Comparison of ENCODE assay signal across 34 cellular contexts in the genomic region with DNA sequence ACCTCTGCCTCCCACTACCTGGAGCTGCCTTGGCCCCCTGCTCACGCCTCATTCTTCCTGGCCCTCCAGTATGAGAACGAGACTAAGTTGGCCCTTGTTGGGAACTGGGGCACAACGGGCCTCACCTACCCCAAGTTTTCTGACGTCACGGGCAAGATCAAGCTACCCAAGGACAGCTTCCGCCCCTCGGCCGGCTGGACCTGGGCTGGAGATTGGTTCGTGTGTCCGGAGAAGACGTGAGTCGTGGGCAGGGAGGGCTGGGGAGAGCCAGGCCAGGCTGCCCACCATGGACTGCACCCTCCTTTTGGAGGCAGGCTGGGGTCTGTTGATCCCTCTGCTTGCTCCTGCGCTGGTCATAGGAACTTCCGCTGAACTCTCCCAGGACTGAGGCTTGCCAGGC.
A peak's percentile ranks its signal among the peaks of the same experiment; 100 is the strongest.
DNase-seq lines count a peak whose midpoint lies in the region; ATAC-seq, FAIRE-seq and TF ChIP-seq lines count a peak whose summit lies in the region.
"Had no signal": no experiment of that assay in that cellular context is flagged by ENCODE, and none has a peak within 500 bp of the region (broad histone marks: within the 10 kb centered on the region; RNA-seq: fewer than 3 reads in every experiment).

No MANE protein-coding gene starts in this region.

- intact Hi-C loops in Right ventricle myocardium inferior (cut with DNase I) (no loop called here), left cardiac atrium (cut with DNase I) (no loop called here), HepG2 (cut with micrococcal nuclease; ENCODE audit: unreplicated experiment) (no loop called here), right lobe of liver (cut with DNase I) (no loop called here)

- FAIRE-seq in HepG2 (lab: Jason Lieb, UNC): no peak
- FAIRE-seq: A204.1, A549, D721Med had no signal

- H3K9me3 ChIP-seq in HepG2 (ENCODE audit: low read length): 0 out of 2 replicates have a peak, but pooled peaks cover 7% of the 10 kb centered on the region
- no peaks in the 10 kb centered on the region for H3K9me3 ChIP-seq in right lobe of liver
- peaks cover 21% of the 10 kb centered on the region for H3K9me3 ChIP-seq in BLaER1
- H3K9me3 ChIP-seq in neuronal stem cell (replicated peaks in 1 of 2; ENCODE audit: control insufficient read depth in 2 of 2, insufficient read depth in 1 of 2, low read depth in 1 of 2, low read length in 2 of 2): peaks cover 0 to 5% of the 10 kb centered on the region in 2 donors
- H3K9me3 ChIP-seq: BE2C, Caco-2 had no signal

- no peak overlapping the region for H3K9ac ChIP-seq in HepG2 (ENCODE audit: insufficient read depth, low read depth, low read length)
- no peak overlapping the region for H3K9ac ChIP-seq in BLaER1
- no peak overlapping the region for H3K9ac ChIP-seq in neuronal stem cell (ENCODE audit: low read depth, low read length, poor library complexity)
- H3K9ac ChIP-seq: BLaER1 treated with 17β-estradiol and CSF1 and Interleukin-3, amounts not matched to agents 10 nM and 100 nM had no signal

- H3K4me1 ChIP-seq in HepG2 (ENCODE audit: insufficient read depth, low read length) (peaks cover 3% of the 10 kb centered on the region; the same call in 1 of the 2 replicates), right lobe of liver (no peaks in the 10 kb centered on the region), BLaER1 (peaks cover 52% of the 10 kb centered on the region), neuronal stem cell (ENCODE audit: control insufficient read depth in 2 of 2, insufficient read depth in 1 of 2, low read depth in 1 of 2, low read length in 2 of 2) (no peaks in the 10 kb centered on the region)
- H3K4me1 ChIP-seq: BE2C, Caco-2 had no signal

- POLR2A ChIA-PET in HepG2 (lab: Yijun Ruan, JAX): no interaction called here

- TF ChIP-seq EP300 in HepG2 (IDR thresholded peaks at IDR 0.05; ENCODE audit: low read depth in 2 of 2, low read length in 2 of 2) (no peak), HepG2 (CRISPR knock-in tag; IDR thresholded peaks at IDR 0.05; ENCODE audit: borderline replicate concordance) (no peak)

- in situ Hi-C loops in HepG2 (cut with HindIII; ENCODE audit: extremely low pct_ligation_motif_present, low pct_unique_long_range_greater_than_20kb): no loop called here

- H3K27ac ChIP-seq in HepG2 (ENCODE audit: extremely low read length, insufficient read depth, low read length) (no peak overlapping the region), right lobe of liver (no peak overlapping the region), BLaER1 (no peak overlapping the region), neuronal stem cell (replicated peaks; ENCODE audit: low read length) (no peak overlapping the region)
- H3K27ac ChIP-seq: 22Rv1; A549; BLaER1 treated with 17β-estradiol and CSF1 and Interleukin-3, amounts not matched to agents 10 nM and 100 nM; C4-2B had no signal

- H3K36me3 ChIP-seq in HepG2 (replicated peaks in 1 of 2; ENCODE audit: control insufficient read depth in 1 of 2, insufficient read depth in 2 of 2, low read length in 2 of 2) (peaks cover 0 to 3% of the 10 kb centered on the region in 2 experiments; a peak in 1 of 5 replicates), right lobe of liver (peaks cover 0 to 17% (median 5%) of the 10 kb centered on the region in 4 donors), BLaER1 (peaks cover 25% of the 10 kb centered on the region), neuronal stem cell (replicated peaks in 1 of 2; ENCODE audit: control insufficient read depth in 2 of 2, insufficient read depth in 2 of 2, low read length in 2 of 2) (no peaks in the 10 kb centered on the region)
- H3K36me3 ChIP-seq: BE2C had no signal

- peaks cover 3% of the 10 kb centered on the region for H3K79me1 ChIP-seq in neuronal stem cell (ENCODE audit: low read depth, low read length)

- H3K18ac ChIP-seq in neuronal stem cell (ENCODE audit: low read length): peak overlapping the region; percentile 18

- CTCF ChIA-PET in HepG2 (lab: Yijun Ruan, JAX; ENCODE audit: low intra/inter-chr PET ratio, low total read pairs): no interaction called here

- H3K4me3 ChIP-seq in HepG2 (replicated peaks in 1 of 3; ENCODE audit: insufficient read depth in 1 of 3, low read depth in 2 of 3, low read length in 3 of 3) (no peak overlapping the region), right lobe of liver (no peak overlapping the region), BLaER1 (no peak overlapping the region), neuronal stem cell (ENCODE audit: low read length in 2 of 2) (no peak overlapping the region)
- H3K4me3 ChIP-seq: A549; BLaER1 treated with 17β-estradiol and CSF1 and Interleukin-3, amounts not matched to agents 10 nM and 100 nM had no signal

- H4K20me1 ChIP-seq in HepG2 (ENCODE audit: insufficient read depth, low read length): no peaks in the 10 kb centered on the region
- no peaks in the 10 kb centered on the region for H4K20me1 ChIP-seq in BLaER1

- H4K91ac ChIP-seq in neuronal stem cell (ENCODE audit: low read depth, low read length, poor library complexity): no peak overlapping the region

- no peak overlapping the region for H3K4me2 ChIP-seq in HepG2 (ENCODE audit: low read depth, low read length)
- 0 out of 2 replicates have a peak overlapping the region, but pooled peaks have one; percentile 12 for H3K4me2 ChIP-seq in BLaER1
- no peak overlapping the region for H3K4me2 ChIP-seq in neuronal stem cell (ENCODE audit: insufficient read depth, low read length, poor library complexity, severe bottlenecking)
- H3K4me2 ChIP-seq: A549 had no signal

- peak overlapping the region; percentile 49 for H2BK5ac ChIP-seq in neuronal stem cell (ENCODE audit: low read length)

- H3K27me3 ChIP-seq in HepG2 (ENCODE audit: control insufficient read depth in 1 of 2, insufficient read depth in 2 of 2, low read length in 2 of 2) (peaks cover 0 to 10% of the 10 kb centered on the region in 2 experiments; a peak in 2 of 5 replicates), right lobe of liver (no peaks in the 10 kb centered on the region), BLaER1 (no peaks in the 10 kb centered on the region), neuronal stem cell (ENCODE audit: control insufficient read depth in 3 of 3, insufficient read depth in 3 of 3, low read depth in 1 of 3, low read length in 3 of 3) (no peaks in the 10 kb centered on the region)
- H3K27me3 ChIP-seq: BE2C; BLaER1 treated with 17β-estradiol and CSF1 and Interleukin-3, amounts not matched to agents 10 nM and 100 nM had no signal

- no peaks in the 10 kb centered on the region for H3K79me2 ChIP-seq in HepG2 (ENCODE audit: insufficient read depth, low read length)

- no peak overlapping the region for H2AFZ ChIP-seq in HepG2 (ENCODE audit: low read length)
- H2AFZ ChIP-seq in neuronal stem cell (ENCODE audit: low read length): no peak overlapping the region

- H4K8ac ChIP-seq in neuronal stem cell (ENCODE audit: low read depth, low read length): no peak overlapping the region

- no peak for ATAC-seq in Right ventricle myocardium inferior
- no peak for ATAC-seq in left cardiac atrium
- ATAC-seq in HepG2: no peak
- no peak for ATAC-seq in right lobe of liver
- ATAC-seq: A549; CD8-positive, alpha-beta T cell had no signal

- peak overlapping the region; percentile 47 for H2AK5ac ChIP-seq in neuronal stem cell (ENCODE audit: low read depth, low read length)

- H3K4ac ChIP-seq in neuronal stem cell (ENCODE audit: low read length): no peak overlapping the region

- no peak for TF ChIP-seq POLR2A in HepG2 (IDR thresholded peaks at IDR 0.05; ENCODE audit: insufficient read depth in 1 of 2, low read depth in 2 of 2, low read length in 2 of 2)
- TF ChIP-seq POLR2A in right lobe of liver (IDR thresholded peaks at IDR 0.05): no peak

- H3K23ac ChIP-seq in neuronal stem cell (ENCODE audit: low read depth, low read length, poor library complexity): peak overlapping the region; percentile 39

- DNase-seq in Right ventricle myocardium inferior (ENCODE audit: missing footprints): peak; percentile 20
- no peak for DNase-seq in left cardiac atrium
- no peak for DNase-seq in HepG2 (ENCODE audit: low spot score)
- no peak for DNase-seq in right lobe of liver
- no peak for DNase-seq in neuronal stem cell (ENCODE audit: low spot score)
- no peak for DNase-seq in DMS114 treated with DMSO at 0.1 percent for 48 hours (lab: John Stamatoyannopoulos, UW; ENCODE audit: unreplicated experiment)
- no peak for DNase-seq in islet precursor cell
- DNase-seq: 8988T; ACHN; AML-193; BE2C; C1 segment of cervical spinal cord; Caco-2; Calu3; CD4-positive, alpha-beta memory T cell; CD4-positive, alpha-beta T cell; CD4-positive, CD25-positive, alpha-beta regulatory T cell; CD8-positive, alpha-beta memory T cell; CD8-positive, alpha-beta T cell; COR-L47; DMS 273 treated with DMSO at 0.1 percent for 48 hours; DMS153; DMS53; DMS79; DMS79 treated with DMSO at 0.1 percent for 48 hours; DND-41; EL had no signal

- TF ChIP-seq CTCF in HepG2 (CRISPR knock-in tag; IDR thresholded peaks at IDR 0.05): no peak
- no peak for TF ChIP-seq CTCF in right lobe of liver (IDR thresholded peaks at IDR 0.05)

- WGBS in HepG2 (ENCODE audit: low lambda C conversion rate): 82% methylated on average over 10 of the region's 14 CpGs
- WGBS in right lobe of liver (ENCODE audit: insufficient coverage, low coverage, low lambda C conversion rate, missing lambda C conversion rate): 89% methylated on average over 7 of the region's 14 CpGs
- no CpG with 5 or more reads among the region's 14 CpGs for WGBS in neuronal stem cell (ENCODE audit: extremely low coverage in 2 of 2, insufficient read length in 2 of 2, insufficient replicate concordance in 1 of 2), 2 donors

- H2BK15ac ChIP-seq in neuronal stem cell (ENCODE audit: low read length): peak overlapping the region; percentile 42

- H2BK12ac ChIP-seq in neuronal stem cell (ENCODE audit: low read length): no peak overlapping the region

- no peak for TF ChIP-seq RAD21 in HepG2 (CRISPR knock-in tag; IDR thresholded peaks at IDR 0.05)

- BruUV-seq in HepG2 (replicated peaks; lab: Mats Ljungman, UMichigan): no TSS peak

- H2BK120ac ChIP-seq in neuronal stem cell (ENCODE audit: low read depth, low read length): no peak overlapping the region

- peak overlapping the region; percentile 58 for H3K14ac ChIP-seq in neuronal stem cell (ENCODE audit: low read length)

TF ChIP-seq in HepG2, 621 proteins besides CTCF, POLR2A, EP300 and RAD21 (continues in another document):
- no peak for TF ChIP-seq HIVEP1 (CRISPR knock-in tag; IDR thresholded peaks at IDR 0.05)
- TF ChIP-seq, protein P1, sequence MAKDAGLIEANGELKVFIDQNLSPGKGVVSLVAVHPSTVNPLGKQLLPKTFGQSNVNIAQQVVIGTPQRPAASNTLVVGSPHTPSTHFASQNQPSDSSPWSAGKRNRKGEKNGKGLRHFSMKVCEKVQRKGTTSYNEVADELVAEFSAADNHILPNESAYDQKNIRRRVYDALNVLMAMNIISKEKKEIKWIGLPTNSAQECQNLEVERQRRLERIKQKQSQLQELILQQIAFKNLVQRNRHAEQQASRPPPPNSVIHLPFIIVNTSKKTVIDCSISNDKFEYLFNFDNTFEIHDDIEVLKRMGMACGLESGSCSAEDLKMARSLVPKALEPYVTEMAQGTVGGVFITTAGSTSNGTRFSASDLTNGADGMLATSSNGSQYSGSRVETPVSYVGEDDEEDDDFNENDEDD (CRISPR knock-in tag; IDR thresholded peaks at IDR 0.05; ENCODE audit: borderline replicate concordance): no peak
- no peak for TF ChIP-seq HCFC1 (IDR thresholded peaks at IDR 0.05; ENCODE audit: low read depth, low read length)
